Comparison of ENCODE assay signal across 9 cellular contexts in the genomic region with DNA sequence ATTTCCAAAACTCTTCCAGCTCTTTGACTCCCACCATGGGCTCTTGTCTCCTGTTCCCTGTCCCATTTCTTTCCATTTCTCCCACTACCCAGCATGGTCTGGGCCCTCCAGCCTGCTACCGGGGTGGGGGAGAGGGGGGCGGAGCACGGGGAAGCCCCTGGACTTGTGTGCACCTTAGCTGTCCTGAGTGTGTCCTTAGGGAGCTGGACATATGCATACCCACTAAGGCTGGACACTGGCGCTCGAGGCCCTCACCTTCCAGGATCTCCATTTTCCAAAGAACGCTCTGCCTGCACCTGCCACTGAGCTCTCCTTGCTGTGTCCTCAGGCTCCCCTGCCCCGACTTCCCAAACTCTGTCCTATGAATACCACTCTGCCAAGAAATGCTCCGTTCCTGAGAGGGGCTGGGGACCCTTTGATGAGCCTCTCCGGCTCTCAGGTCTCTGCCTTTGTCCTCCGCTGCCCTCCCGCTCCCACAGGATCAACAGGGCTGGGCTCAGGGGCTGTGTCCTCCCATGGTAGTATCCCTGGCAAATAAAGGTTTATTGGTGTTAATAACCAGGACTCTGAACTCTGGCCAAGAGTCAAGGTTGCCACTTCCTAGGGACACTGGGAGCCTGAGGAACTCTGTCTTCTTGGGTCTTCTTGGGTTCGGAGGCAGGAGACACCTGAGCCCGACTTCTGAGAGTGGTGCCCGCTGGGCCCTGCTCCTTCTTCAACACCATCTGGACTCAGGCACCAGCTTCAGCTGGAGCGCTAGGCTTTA. TPM values are rescaled to one million over a fixed set of nuclear protein-coding genes. Genes with fewer than 3 reads are reported as not detected.
DNase-seq lines count a peak whose midpoint lies in the region; ATAC-seq, FAIRE-seq and TF ChIP-seq lines count a peak whose summit lies in the region.
"Had no signal": no experiment of that assay in that cellular context is flagged by ENCODE, and none has a peak within 500 bp of the region (broad histone marks: within the 10 kb centered on the region; RNA-seq: fewer than 3 reads in every experiment).

No MANE protein-coding gene starts in this region.

- H3K4me1 ChIP-seq in CD4-positive, alpha-beta memory T cell (ENCODE audit: insufficient read depth, low read length): no peaks in the 10 kb centered on the region
- H3K4me1 ChIP-seq in PC-9 (replicated peaks; ENCODE audit: insufficient read depth) (peaks cover 17% of the 10 kb centered on the region), endothelial cell of umbilical vein (ENCODE audit: control insufficient read depth, extremely low read depth, insufficient read depth, low read length) (peaks cover 12% of the 10 kb centered on the region), osteoblast (ENCODE audit: insufficient read depth, low read length) (peaks cover 6% of the 10 kb centered on the region)

- CTCF ChIA-PET in CD4-positive, alpha-beta memory T cell (lab: Charles Lee; ENCODE audit: partially characterized antibody): interaction anchor here (1.7 to 4.1 kb wide), 4 partner anchors 11 to 52 kb away, joined by 6 to 42 read pairs (median 12); no protein-coding TSS in a partner anchor
- CTCF ChIA-PET in PC-9 (lab: Charles Lee) (interaction anchor here (0.7 to 1.0 kb wide), 2 partner anchors 14 to 34 kb away, joined by 3 to 5 read pairs; a partner anchor contains a TSS), endothelial cell of umbilical vein (lab: Charles Lee) (interaction anchor here (0.6 to 9.9 kb wide), 9 partner anchors 11 to 304 kb away, joined by 3 to 122 read pairs (median 4); a partner anchor contains a TSS)

- TF ChIP-seq CTCF in PC-9 (conservative IDR thresholded peaks at IDR 0.05) (no peak), endothelial cell of umbilical vein (IDR thresholded peaks at IDR 0.05; ENCODE audit: extremely low read depth in 1 of 2, insufficient read depth in 1 of 2, low read depth in 1 of 2, low read length in 2 of 2) (no peak), osteoblast (IDR thresholded peaks at IDR 0.05; ENCODE audit: extremely low read depth, low read depth, low read length) (no peak)

- no peaks in the 10 kb centered on the region for H3K9me1 ChIP-seq in endothelial cell of umbilical vein (replicated peaks; ENCODE audit: control insufficient read depth, extremely low read depth, insufficient read depth, low read length)

- peaks cover 18 to 43% of the 10 kb centered on the region in 2 donors for H3K27me3 Mint-ChIP-seq in CD4-positive, alpha-beta memory T cell

- H3K79me2 ChIP-seq in PC-9 (ENCODE audit: low read depth) (peaks cover 17% of the 10 kb centered on the region), endothelial cell of umbilical vein (ENCODE audit: control insufficient read depth, insufficient read depth, low read length) (no peaks in the 10 kb centered on the region), osteoblast (ENCODE audit: insufficient read depth, low read length) (peaks cover 16% of the 10 kb centered on the region)

- no peaks in the 10 kb centered on the region for H3K36me3 Mint-ChIP-seq in CD4-positive, alpha-beta memory T cell

- H3K4me2 ChIP-seq in PC-9 (peak overlapping the region; percentile 90), endothelial cell of umbilical vein (ENCODE audit: insufficient read depth, low read length) (peak overlapping the region; percentile 61), osteoblast (ENCODE audit: insufficient read depth, low read length) (peak overlapping the region; percentile 90)

- TSS peak; percentile 73 for BruUV-seq in PC-9 (replicated peaks; lab: Mats Ljungman, UMichigan)
- TSS peak; percentile 39 for BruUV-seq in endothelial cell of umbilical vein (replicated peaks; lab: Mats Ljungman, UMichigan)

- intact Hi-C loops in CD4-positive, alpha-beta memory T cell (cut with micrococcal nuclease): no loop called here
- intact Hi-C loops in PC-9 (cut with micrococcal nuclease; ENCODE audit: unreplicated experiment): no loop called here
- intact Hi-C loops in endothelial cell of umbilical vein (cut with micrococcal nuclease): loop anchor here (2.0 kb wide), 1 partner anchor 220 kb away; no protein-coding TSS in a partner anchor

- ATAC-seq in GM21528 (IDR thresholded peaks at IDR 0.05; ENCODE audit: low FRiP score, unreplicated experiment) (no peak), HG03457 (IDR thresholded peaks at IDR 0.05; ENCODE audit: unreplicated experiment) (no peak)

- no peak overlapping the region for H3K4me3 ChIP-seq in CD4-positive, alpha-beta memory T cell (ENCODE audit: low read length in 2 of 2)
- H3K4me3 ChIP-seq in PC-9 (peak overlapping the region; percentile 83; the same call in 1 of the 2 replicates), endothelial cell of umbilical vein (replicated peaks in 1 of 3; ENCODE audit: insufficient read depth in 1 of 3, low read depth in 1 of 3, low read length in 3 of 3) (peak overlapping the region in 2 of 3 experiments; percentile 49 to 59), osteoblast (ENCODE audit: insufficient read depth, low read length) (peak overlapping the region; percentile 85)

- no peak for FAIRE-seq in endothelial cell of umbilical vein (lab: Jason Lieb, UNC)

- H3K27ac ChIP-seq in CD4-positive, alpha-beta memory T cell (ENCODE audit: low read depth, low read length): no peak overlapping the region
- peak overlapping the region; percentile 42; the same call in 1 of the 2 replicates for H3K27ac ChIP-seq in PC-9
- no peak overlapping the region for H3K27ac ChIP-seq in endothelial cell of umbilical vein (ENCODE audit: insufficient read depth, low read depth, low read length)
- H3K27ac ChIP-seq in osteoblast (ENCODE audit: low read depth, low read length): no peak overlapping the region

- H4K20me1 ChIP-seq in PC-9 (ENCODE audit: insufficient read depth) (no peaks in the 10 kb centered on the region; the same call in 1 of the 2 replicates), endothelial cell of umbilical vein (replicated peaks; ENCODE audit: control insufficient read depth, extremely low read depth, insufficient read depth, low read length) (no peaks in the 10 kb centered on the region), osteoblast (ENCODE audit: insufficient read depth, low read length) (peaks cover 11% of the 10 kb centered on the region)

- no peaks in the 10 kb centered on the region for H3K9me3 ChIP-seq in CD4-positive, alpha-beta memory T cell (ENCODE audit: control insufficient read depth in 1 of 2, low read length in 2 of 2)
- H3K9me3 ChIP-seq in PC-9 (ENCODE audit: insufficient read depth, low read depth) (no peaks in the 10 kb centered on the region), endothelial cell of umbilical vein (replicated peaks; ENCODE audit: control insufficient read depth, insufficient read depth, low read length) (no peaks in the 10 kb centered on the region), osteoblast (ENCODE audit: low read depth, low read length) (no peaks in the 10 kb centered on the region)

- H3K27me3 ChIP-seq in CD4-positive, alpha-beta memory T cell (ENCODE audit: insufficient read depth, low read length): peaks cover 2% of the 10 kb centered on the region
- no peaks in the 10 kb centered on the region for H3K27me3 ChIP-seq in PC-9 (ENCODE audit: insufficient read depth, low read depth)
- no peaks in the 10 kb centered on the region for H3K27me3 ChIP-seq in endothelial cell of umbilical vein (ENCODE audit: control insufficient read depth in 2 of 2, insufficient read depth in 2 of 2, low read length in 2 of 2)
- H3K27me3 ChIP-seq in osteoblast (ENCODE audit: insufficient read depth, low read length): no peaks in the 10 kb centered on the region

- POLR2A ChIA-PET in CD4-positive, alpha-beta memory T cell (lab: Charles Lee; ENCODE audit: partially characterized antibody): no interaction called here
- POLR2A ChIA-PET in PC-9 (lab: Charles Lee; ENCODE audit: unreplicated experiment): interaction anchor here (0.5 to 0.6 kb wide), 3 partner anchors 133 to 333 kb away, joined by 3 to 4 read pairs (median 4); no protein-coding TSS in a partner anchor
- POLR2A ChIA-PET in endothelial cell of umbilical vein (lab: Charles Lee): no interaction called here

- dilution Hi-C loops in endothelial cell of umbilical vein (cut with MboI; ENCODE audit: extremely low pct_ligation_motif_present, low sequenced_read_pairs): no loop called here

- H3K4me3 Mint-ChIP-seq in CD4-positive, alpha-beta memory T cell: peak overlapping the region; percentile 62 to 85 (median 76)

- no peaks in the 10 kb centered on the region for H3K9me3 Mint-ChIP-seq in CD4-positive, alpha-beta memory T cell

- H2AFZ ChIP-seq in PC-9 (peak overlapping the region; percentile 89), endothelial cell of umbilical vein (ENCODE audit: low read depth, low read length) (peak overlapping the region; percentile 93), osteoblast (ENCODE audit: low read length) (peak overlapping the region; percentile 68)

- peak overlapping the region; percentile 79 for H3K9ac ChIP-seq in endothelial cell of umbilical vein (replicated peaks; ENCODE audit: extremely low read depth, insufficient read depth, low read length)

- H3K27ac Mint-ChIP-seq in CD4-positive, alpha-beta memory T cell: peak overlapping the region in 2 of 7 donors; percentile 11 to 24

- H3F3A ChIP-seq in PC-9 (ENCODE audit: insufficient read depth, low read depth): no peaks in the 10 kb centered on the region

- TF ChIP-seq POLR2A in endothelial cell of umbilical vein (IDR thresholded peaks at IDR 0.05; ENCODE audit: low read depth, low read length): no peak

- H3K4me1 Mint-ChIP-seq in CD4-positive, alpha-beta memory T cell: peaks cover 5 to 14% (median 8%) of the 10 kb centered on the region in 4 donors

- no peaks in the 10 kb centered on the region for H3K36me3 ChIP-seq in CD4-positive, alpha-beta memory T cell (ENCODE audit: insufficient read depth, low read length)
- H3K36me3 ChIP-seq in PC-9 (ENCODE audit: low read depth): no peaks in the 10 kb centered on the region
- H3K36me3 ChIP-seq in endothelial cell of umbilical vein (ENCODE audit: control insufficient read depth in 2 of 2, extremely low read depth in 1 of 2, insufficient read depth in 2 of 2, low read length in 2 of 2): no peaks in the 10 kb centered on the region
- no peaks in the 10 kb centered on the region for H3K36me3 ChIP-seq in osteoblast (ENCODE audit: insufficient read depth, low read length)

- DNase-seq in CD4-positive, alpha-beta memory T cell: no peak
- DNase-seq in PC-9 (no peak), endothelial cell of umbilical vein (ENCODE audit: low read depth, low spot score) (no peak), osteoblast (ENCODE audit: insufficient read length, low spot score, missing footprints) (peak; percentile 70), NCI-H1048 (lab: John Stamatoyannopoulos, UW) (no peak), GF-D8 (lab: John Stamatoyannopoulos, UW) (no peak)
- DNase-seq: Kasumi-1 had no signal

- no peaks in the 10 kb centered on the region for H3K9me2 ChIP-seq in PC-9 (ENCODE audit: insufficient read depth)

RNA-seq across cellular contexts. Expression of a gene that starts 0.8 kb away (rescaled TPM):
- under 1 TPM in 1 of 2 experiments, not detected in 1; 0.49 TPM for total RNA-seq in CD4-positive, alpha-beta memory T cell
- polyA plus RNA-seq in CD4-positive, alpha-beta memory T cell: not detected
- total RNA-seq in PC-9 (2021) (23.3 and 23.5 TPM in 2 replicates), endothelial cell of umbilical vein (20.9 and 21.0 TPM in 2 replicates), osteoblast (4.7 and 6.2 TPM in 2 replicates)
- 12.8 and 13.0 TPM in 2 replicates for polyA plus RNA-seq in endothelial cell of umbilical vein
- 8.3 and 9.0 TPM in 2 replicates for polyA plus RNA-seq in endothelial cell of umbilical vein (2011; cell fraction: cytosol; rRNA removed)
- 25.4 and 29.9 TPM in 2 replicates for polyA plus RNA-seq in endothelial cell of umbilical vein (2011; cell fraction: nucleus; rRNA removed)
- polyA plus RNA-seq in endothelial cell of umbilical vein (2012): 6.9 and 11.5 TPM in 2 replicates
- 5.3 and 6.6 TPM in 2 replicates for polyA minus RNA-seq in endothelial cell of umbilical vein
- polyA minus RNA-seq in endothelial cell of umbilical vein (2011; cell fraction: cytosol; rRNA and poly(A)+ RNA removed): 5.3 TPM
- polyA minus RNA-seq in endothelial cell of umbilical vein (2011; cell fraction: nucleus; rRNA and poly(A)+ RNA removed): 7.0 and 11.0 TPM in 2 replicates

RNA-seq across cellular contexts. Expression of a gene that starts 18.2 kb away (rescaled TPM):
- total RNA-seq in CD4-positive, alpha-beta memory T cell: not detected
- polyA plus RNA-seq in CD4-positive, alpha-beta memory T cell: under 1 TPM in 1 of 2 donors, not detected in 1; 0.06 TPM
- total RNA-seq in PC-9 (2021): not detected in 2 replicates
- total RNA-seq in endothelial cell of umbilical vein: not detected in 2 replicates
- not detected in 2 replicates for polyA plus RNA-seq in endothelial cell of umbilical vein
- polyA plus RNA-seq in endothelial cell of umbilical vein (2011; cell fraction: cytosol; rRNA removed): 0.01 TPM in 1 of 2 replicates, not detected in the other
- polyA plus RNA-seq in endothelial cell of umbilical vein (2011; cell fraction: nucleus; rRNA removed): not detected in 2 replicates
- not detected in 2 replicates for polyA plus RNA-seq in endothelial cell of umbilical vein (2012)
- not detected in 2 replicates for polyA minus RNA-seq in endothelial cell of umbilical vein
- not detected for polyA minus RNA-seq in endothelial cell of umbilical vein (2011; cell fraction: cytosol; rRNA and poly(A)+ RNA removed)
- polyA minus RNA-seq in endothelial cell of umbilical vein (2011; cell fraction: nucleus; rRNA and poly(A)+ RNA removed): not detected in 2 replicates
- total RNA-seq in osteoblast: under 0.01 and 0.29 TPM in 2 replicates

RNA-seq across cellular contexts. Expression of a gene that starts 35.0 kb away (rescaled TPM):
- total RNA-seq in CD4-positive, alpha-beta memory T cell: 1 to 10 TPM; 1.1 to 1.9 TPM
- polyA plus RNA-seq in CD4-positive, alpha-beta memory T cell: under 1 TPM; 0.13 to 0.30 TPM
- 0.73 and 1.4 TPM in 2 replicates for total RNA-seq in PC-9 (2021)
- total RNA-seq in endothelial cell of umbilical vein: 0.32 TPM in 1 of 2 replicates, not detected in the other
- 0.07 and 0.24 TPM in 2 replicates for polyA plus RNA-seq in endothelial cell of umbilical vein
- 0.04 and 0.08 TPM in 2 replicates for polyA plus RNA-seq in endothelial cell of umbilical vein (2011; cell fraction: cytosol; rRNA removed)
- polyA plus RNA-seq in endothelial cell of umbilical vein (2011; cell fraction: nucleus; rRNA removed): 0.14 and 0.45 TPM in 2 replicates
- 0.09 TPM in 1 of 2 replicates, not detected in the other for polyA plus RNA-seq in endothelial cell of umbilical vein (2012)
- polyA minus RNA-seq in endothelial cell of umbilical vein: 0.15 and 0.19 TPM in 2 replicates
- not detected for polyA minus RNA-seq in endothelial cell of umbilical vein (2011; cell fraction: cytosol; rRNA and poly(A)+ RNA removed)
- polyA minus RNA-seq in endothelial cell of umbilical vein (2011; cell fraction: nucleus; rRNA and poly(A)+ RNA removed): 1.4 and 1.8 TPM in 2 replicates
- total RNA-seq in osteoblast: 0.29 and 0.36 TPM in 2 replicates

RNA-seq across cellular contexts. Expression of a gene that starts 35.2 kb away (rescaled TPM):
- 100 to 1,000 TPM; 124 to 127 TPM for total RNA-seq in CD4-positive, alpha-beta memory T cell
- 100 to 1,000 TPM; 471 to 536 TPM for polyA plus RNA-seq in CD4-positive, alpha-beta memory T cell
- total RNA-seq in PC-9 (2021): 414 and 446 TPM in 2 replicates
- 390 and 458 TPM in 2 replicates for total RNA-seq in endothelial cell of umbilical vein
- 246 and 263 TPM in 2 replicates for polyA plus RNA-seq in endothelial cell of umbilical vein
- polyA plus RNA-seq in endothelial cell of umbilical vein (2011; cell fraction: cytosol; rRNA removed): 280 and 312 TPM in 2 replicates
- 72.0 and 114 TPM in 2 replicates for polyA plus RNA-seq in endothelial cell of umbilical vein (2011; cell fraction: nucleus; rRNA removed)
- 329 and 394 TPM in 2 replicates for polyA plus RNA-seq in endothelial cell of umbilical vein (2012)
- polyA minus RNA-seq in endothelial cell of umbilical vein: 30.1 and 50.5 TPM in 2 replicates
- 61.8 TPM for polyA minus RNA-seq in endothelial cell of umbilical vein (2011; cell fraction: cytosol; rRNA and poly(A)+ RNA removed)
- polyA minus RNA-seq in endothelial cell of umbilical vein (2011; cell fraction: nucleus; rRNA and poly(A)+ RNA removed): 16.8 and 20.5 TPM in 2 replicates
- 76.0 and 94.6 TPM in 2 replicates for total RNA-seq in osteoblast

RNA-seq across cellular contexts. Expression of a gene that starts 42.2 kb away (rescaled TPM):
- total RNA-seq in CD4-positive, alpha-beta memory T cell: 1 to 10 TPM; 8.1 to 8.8 TPM
- 1 to 10 TPM; 1.1 to 1.6 TPM for polyA plus RNA-seq in CD4-positive, alpha-beta memory T cell
- 4.4 and 4.5 TPM in 2 replicates for total RNA-seq in PC-9 (2021)
- 0.40 and 0.99 TPM in 2 replicates for total RNA-seq in endothelial cell of umbilical vein
- polyA plus RNA-seq in endothelial cell of umbilical vein: 0.37 and 0.48 TPM in 2 replicates
- polyA plus RNA-seq in endothelial cell of umbilical vein (2011; cell fraction: cytosol; rRNA removed): 0.12 and 0.16 TPM in 2 replicates
- polyA plus RNA-seq in endothelial cell of umbilical vein (2011; cell fraction: nucleus; rRNA removed): 3.0 and 3.6 TPM in 2 replicates
- 0.11 TPM in 1 of 2 replicates, not detected in the other for polyA plus RNA-seq in endothelial cell of umbilical vein (2012)
- polyA minus RNA-seq in endothelial cell of umbilical vein: not detected in 2 replicates
- not detected for polyA minus RNA-seq in endothelial cell of umbilical vein (2011; cell fraction: cytosol; rRNA and poly(A)+ RNA removed)
- polyA minus RNA-seq in endothelial cell of umbilical vein (2011; cell fraction: nucleus; rRNA and poly(A)+ RNA removed): 0.43 and 1.2 TPM in 2 replicates
- total RNA-seq in osteoblast: under 0.01 and 0.29 TPM in 2 replicates

Comparison
In these comparisons a context has a peak if more than half of its experiments do, and no peak if none do; other contexts are left out.
1. H3K4me3 ChIP-seq: peak in PC-9 (single experiment), endothelial cell of umbilical vein (2 of 3) and osteoblast (single experiment); none in CD4-positive, alpha-beta memory T cell (0 of 2).
2. Peak in every context shown above with its lines, with median percentiles within 50 percentile points of each other: H2AFZ ChIP-seq and H3K4me2 ChIP-seq.